16 cellular contexts compared by ENCODE assay signal in the genomic region with DNA sequence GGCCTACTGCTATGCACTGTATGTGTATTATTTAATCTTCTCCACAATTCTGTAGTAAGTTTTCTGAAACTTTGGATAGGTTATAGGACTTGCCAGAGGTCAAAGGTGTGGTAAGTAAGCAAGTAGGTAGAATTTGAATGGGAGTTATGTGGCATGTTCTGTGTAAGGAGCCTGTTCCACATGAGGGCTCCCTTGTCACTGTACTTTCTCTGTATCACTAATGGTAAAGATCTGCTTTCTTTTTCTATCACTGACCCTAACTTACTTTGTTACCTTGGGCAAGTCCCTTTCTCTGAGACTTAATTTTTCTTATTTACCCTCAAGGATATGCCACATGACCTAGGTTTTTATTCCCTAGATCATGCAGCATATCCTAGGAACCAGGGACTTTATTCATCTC. TPM values are rescaled to one million over a fixed set of nuclear protein-coding genes. Genes with fewer than 3 reads are reported as not detected.
DNase-seq lines count a peak whose midpoint lies in the region; ATAC-seq and TF ChIP-seq lines count a peak whose summit lies in the region.
"Had no signal": no experiment of that assay in that cellular context is flagged by ENCODE, and none has a peak within 500 bp of the region (broad histone marks: within the 10 kb centered on the region; RNA-seq: fewer than 3 reads in every experiment).

No MANE protein-coding gene starts in this region.

- peaks cover 45% of the 10 kb centered on the region for H3K4me1 Mint-ChIP-seq in activated naive CD8-positive, alpha-beta T cell treated with anti-CD3 and anti-CD28 coated beads, Interleukin-2, amount 50 U/mL, for 24 hours
- peaks cover 36 to 55% of the 10 kb centered on the region in 2 donors for H3K4me1 Mint-ChIP-seq in stimulated activated naive B cell treated with anti-CD40 and anti-IgM and Interleukin-4, amounts not matched to agents 10 μg/mL and 1 μg/mL and 100 μg/mL, for 72 hours

- in situ Hi-C loops in GM23248 (cut with MboI) (no loop called here), mammary epithelial cell (cut with MboI; ENCODE audit: low sequenced_read_pairs in 2 of 2) (loop anchor here (10.0 kb wide), 1 partner anchor 127 kb away; no protein-coding TSS in a partner anchor)

- no peak overlapping the region for H3K4me3 Mint-ChIP-seq in activated naive CD8-positive, alpha-beta T cell treated with anti-CD3 and anti-CD28 coated beads, Interleukin-2, amount 50 U/mL, for 24 hours
- no peak overlapping the region for H3K4me3 Mint-ChIP-seq in stimulated activated naive B cell treated with anti-CD40 and anti-IgM and Interleukin-4, amounts not matched to agents 10 μg/mL and 1 μg/mL and 100 μg/mL, for 72 hours

- no peak for ATAC-seq in activated naive CD4-positive, alpha-beta T cell treated with anti-CD3 and anti-CD28 coated beads, Interleukin-2, amount 50 U/mL, for 72 hours
- ATAC-seq in activated naive CD8-positive, alpha-beta T cell treated with anti-CD3 and anti-CD28 coated beads, Interleukin-2, amount 50 U/mL, for 24 hours, result no peak
- ATAC-seq in stimulated activated naive B cell treated with anti-CD40 and anti-IgM and Interleukin-4, amounts not matched to agents 10 μg/mL and 1 μg/mL and 100 μg/mL, for 72 hours (replicated peaks), result peak; percentile 87
- ATAC-seq in mucosa of descending colon, result no peak
- ATAC-seq: heart left ventricle had no signal

- H2AFZ ChIP-seq in GM23248 (no peak overlapping the region), mammary epithelial cell (ENCODE audit: low read depth, low read length) (no peak overlapping the region)

- TF ChIP-seq CTCF in mammary epithelial cell (conservative IDR thresholded peaks at IDR 0.05 in 1 of 2, IDR thresholded peaks at IDR 0.05 in 1 of 2; ENCODE audit: extremely low read depth in 1 of 2, insufficient read depth in 1 of 2, low read depth in 1 of 2, low read length in 2 of 2), result no peak
- TF ChIP-seq CTCF in mucosa of descending colon (IDR thresholded peaks at IDR 0.05), result no peak

- no peaks in the 10 kb centered on the region for H3K36me3 Mint-ChIP-seq in activated naive CD4-positive, alpha-beta T cell treated with anti-CD3 and anti-CD28 coated beads, Interleukin-2, amount 50 U/mL, for 72 hours
- H3K36me3 Mint-ChIP-seq in activated naive CD8-positive, alpha-beta T cell treated with anti-CD3 and anti-CD28 coated beads, Interleukin-2, amount 50 U/mL, for 24 hours (ENCODE audit: low read depth), result peaks cover 5% of the 10 kb centered on the region
- peaks cover 6 to 14% of the 10 kb centered on the region in 2 donors for H3K36me3 Mint-ChIP-seq in stimulated activated naive B cell treated with anti-CD40 and anti-IgM and Interleukin-4, amounts not matched to agents 10 μg/mL and 1 μg/mL and 100 μg/mL, for 72 hours

- H3K9me3 ChIP-seq in GM23248 (ENCODE audit: low read depth) (no peaks in the 10 kb centered on the region), mammary epithelial cell (replicated peaks; ENCODE audit: insufficient read depth, low read length) (no peaks in the 10 kb centered on the region), mucosa of descending colon (no peaks in the 10 kb centered on the region)
- H3K9me3 ChIP-seq: Caco-2, heart left ventricle, right atrium auricular region had no signal

- H3K4me2 ChIP-seq in GM23248 (ENCODE audit: unreplicated experiment) (no peak overlapping the region), mammary epithelial cell (ENCODE audit: insufficient read depth, low read depth, low read length) (no peak overlapping the region)

- no peaks in the 10 kb centered on the region for H3K27me3 Mint-ChIP-seq in activated naive CD8-positive, alpha-beta T cell treated with anti-CD3 and anti-CD28 coated beads, Interleukin-2, amount 50 U/mL, for 24 hours
- no peaks in the 10 kb centered on the region for H3K27me3 Mint-ChIP-seq in stimulated activated naive B cell treated with anti-CD40 and anti-IgM and Interleukin-4, amounts not matched to agents 10 μg/mL and 1 μg/mL and 100 μg/mL, for 72 hours

- H4K20me1 ChIP-seq in GM23248 (ENCODE audit: insufficient read depth) (peaks cover 7% of the 10 kb centered on the region; the same call in 1 of the 2 replicates), mammary epithelial cell (ENCODE audit: insufficient read depth, low read length) (peaks cover 6% of the 10 kb centered on the region)

- no peaks in the 10 kb centered on the region for H3K36me3 ChIP-seq in GM23248 (ENCODE audit: low read depth)
- peaks cover 4% of the 10 kb centered on the region for H3K36me3 ChIP-seq in mammary epithelial cell (ENCODE audit: insufficient read depth, low read length)
- no peaks in the 10 kb centered on the region for H3K36me3 ChIP-seq in mucosa of descending colon (ENCODE audit: low read depth)
- H3K36me3 ChIP-seq: right atrium auricular region had no signal

- H3K27me3 ChIP-seq in GM23248 (replicated peaks; ENCODE audit: insufficient read depth) (no peaks in the 10 kb centered on the region), mammary epithelial cell (ENCODE audit: insufficient read depth, low read length) (no peaks in the 10 kb centered on the region)
- H3K27me3 ChIP-seq: dorsolateral prefrontal cortex, heart left ventricle, right atrium auricular region had no signal

- no peaks in the 10 kb centered on the region for H3K9me3 Mint-ChIP-seq in activated naive CD4-positive, alpha-beta T cell treated with anti-CD3 and anti-CD28 coated beads, Interleukin-2, amount 50 U/mL, for 72 hours
- no peaks in the 10 kb centered on the region for H3K9me3 Mint-ChIP-seq in activated naive CD8-positive, alpha-beta T cell treated with anti-CD3 and anti-CD28 coated beads, Interleukin-2, amount 50 U/mL, for 24 hours
- no peaks in the 10 kb centered on the region for H3K9me3 Mint-ChIP-seq in stimulated activated naive B cell treated with anti-CD40 and anti-IgM and Interleukin-4, amounts not matched to agents 10 μg/mL and 1 μg/mL and 100 μg/mL, for 72 hours

- H3K27ac ChIP-seq in GM23248 (peak overlapping the region; percentile 78), mammary epithelial cell (ENCODE audit: insufficient read depth, low read depth, low read length) (no peak overlapping the region)
- H3K27ac ChIP-seq: dorsolateral prefrontal cortex, heart left ventricle, right atrium auricular region had no signal

- CTCF ChIA-PET in mammary epithelial cell (lab: Charles Lee; ENCODE audit: low non-redundant PET), result no interaction called here

- H3K4me3 ChIP-seq in GM23248 (no peak overlapping the region), mammary epithelial cell (replicated peaks in 1 of 3; ENCODE audit: insufficient read depth in 1 of 3, low read depth in 2 of 3, low read length in 3 of 3) (no peak overlapping the region), mucosa of descending colon (no peak overlapping the region)
- H3K4me3 ChIP-seq: dorsolateral prefrontal cortex, heart left ventricle, right atrium auricular region had no signal

- H3K79me2 ChIP-seq in GM23248 (ENCODE audit: insufficient read depth), result peaks cover 80% of the 10 kb centered on the region
- H3K79me2 ChIP-seq in mammary epithelial cell (ENCODE audit: insufficient read depth, low read length), result peaks cover 74% of the 10 kb centered on the region

- H3K9ac ChIP-seq in GM23248 (no peak overlapping the region), mammary epithelial cell (ENCODE audit: insufficient read depth, low read length) (no peak overlapping the region)

- H3K9me2 ChIP-seq in GM23248 (ENCODE audit: insufficient read depth), result no peaks in the 10 kb centered on the region

- H3K27ac Mint-ChIP-seq in activated naive CD4-positive, alpha-beta T cell treated with anti-CD3 and anti-CD28 coated beads, Interleukin-2, amount 50 U/mL, for 72 hours, result peak overlapping the region; percentile 37 to 89
- H3K27ac Mint-ChIP-seq in activated naive CD8-positive, alpha-beta T cell treated with anti-CD3 and anti-CD28 coated beads, Interleukin-2, amount 50 U/mL, for 24 hours, result peak overlapping the region; percentile 80
- peak overlapping the region; percentile 59 for H3K27ac Mint-ChIP-seq in stimulated activated naive B cell treated with anti-CD40 and anti-IgM and Interleukin-4, amounts not matched to agents 10 μg/mL and 1 μg/mL and 100 μg/mL, for 72 hours

- no TSS peak for BruUV-seq in mammary epithelial cell (replicated peaks; lab: Mats Ljungman, UMichigan)

- peaks cover 56% of the 10 kb centered on the region for H3F3A ChIP-seq in GM23248 (ENCODE audit: insufficient read depth)

- dilution Hi-C loops in mammary epithelial cell (cut with HindIII; ENCODE audit: low sequenced_read_pairs), result no loop called here

- DNase-seq in activated naive CD4-positive, alpha-beta T cell treated with anti-CD3 and anti-CD28 coated beads, Interleukin-2, amount 50 U/mL, for 72 hours (ENCODE audit: low spot score in 2 of 2), result no peak
- DNase-seq in activated naive CD4-positive, alpha-beta T cell treated with anti-CD3 and anti-CD28 coated beads, Interleukin-2, amount 50 U/mL, for 16 hours, result no peak
- DNase-seq in GM23248 (no peak), LoVo (ENCODE audit: low spot score) (no peak), mammary epithelial cell (no peak), mucosa of descending colon (no peak)
- no peak for DNase-seq in activated naive CD8-positive, alpha-beta T cell treated with anti-CD3 and anti-CD28 coated beads, Interleukin-2, amount 50 U/mL, for 24 hours
- no peak for DNase-seq in stimulated activated naive B cell treated with anti-CD40 and anti-IgM and Interleukin-4, amounts not matched to agents 10 μg/mL and 1 μg/mL and 100 μg/mL, for 72 hours
- DNase-seq: Caco-2, dorsolateral prefrontal cortex, GDM1, heart left ventricle, Kasumi-1, NCI-H1105 treated with DMSO at 0.1 percent for 48 hours, NCI-H2171 had no signal

- intact Hi-C loops in mammary epithelial cell (cut with micrococcal nuclease), result loop anchor here (5.0 kb wide), 1 partner anchor 959 kb away; no protein-coding TSS in a partner anchor
- intact Hi-C loops in mucosa of descending colon (cut with DNase I, micrococcal nuclease), result loop anchor here in 1 of 2 donors (10.0 kb wide), 1 partner anchor 117 kb away; no protein-coding TSS in a partner anchor

- peaks cover 51% of the 10 kb centered on the region for H3K4me1 ChIP-seq in GM23248 (ENCODE audit: insufficient read depth)
- H3K4me1 ChIP-seq in mammary epithelial cell (ENCODE audit: insufficient read depth, low read length), result peaks cover 46% of the 10 kb centered on the region
- H3K4me1 ChIP-seq in mucosa of descending colon (ENCODE audit: low read depth), result no peaks in the 10 kb centered on the region
- H3K4me1 ChIP-seq: Caco-2 had no signal

RNA-seq across cellular contexts. Expression of gene EIF2S2, which starts 50.3 kb away (rescaled TPM):
- 100 to 1,000 TPM; 116 to 125 TPM for total RNA-seq in activated naive CD4-positive, alpha-beta T cell treated with anti-CD3 and anti-CD28 coated beads, Interleukin-2, amount 50 U/mL, for 72 hours
- total RNA-seq in GM23248 (2014; rRNA removed; shearing (Covaris generic)), result 114 and 138 TPM in 2 replicates
- 109 and 114 TPM in 2 replicates for polyA plus RNA-seq in GM23248 (2016; fragmentation: Nextera tagmentation; extraction: Ambion mirVana)
- total RNA-seq in mammary epithelial cell, result 100 to 1,000 TPM in 1 of 2 donors, 10 to 100 TPM in 1; 99.2 to 157 TPM
- 83.7 TPM for polyA plus RNA-seq in mammary epithelial cell
- 22.4 TPM for polyA minus RNA-seq in mammary epithelial cell
- 10 to 100 TPM; 26.5 to 51.7 (median 41.0) TPM for total RNA-seq in mucosa of descending colon

Comparison
In these comparisons a context has a peak if more than half of its experiments do, and no peak if none do; other contexts are left out.
1. ATAC-seq: peak in stimulated activated naive B cell treated with anti-CD40 and anti-IgM and Interleukin-4, amounts not matched to agents 10 μg/mL and 1 μg/mL and 100 μg/mL, for 72 hours (2 of 2); none in activated naive CD4-positive, alpha-beta T cell treated with anti-CD3 and anti-CD28 coated beads, Interleukin-2, amount 50 U/mL, for 72 hours (0 of 2), activated naive CD8-positive, alpha-beta T cell treated with anti-CD3 and anti-CD28 coated beads, Interleukin-2, amount 50 U/mL, for 24 hours (single experiment) and mucosa of descending colon (single experiment).
2. Peak in every context shown above with its lines, with median percentiles within 50 percentile points of each other: H3K27ac Mint-ChIP-seq.